Comparison of ENCODE assay signal across 16 cellular contexts in genomic region chr10:27696466-27696865, GRCh38. TPM values are rescaled to one million over a fixed set of nuclear protein-coding genes. Genes with fewer than 3 reads are reported as not detected.
DNase-seq lines count a peak whose midpoint lies in the region; ATAC-seq and TF ChIP-seq lines count a peak whose summit lies in the region.
"Had no signal": no experiment of that assay in that cellular context is flagged by ENCODE, and none has a peak within 500 bp of the region (broad histone marks: within the 10 kb centered on the region; RNA-seq: fewer than 3 reads in every experiment).

No MANE protein-coding gene starts in this region.

- TF ChIP-seq POLR2A in gastroesophageal sphincter (IDR thresholded peaks at IDR 0.05): no peak
- TF ChIP-seq POLR2A in sigmoid colon (IDR thresholded peaks at IDR 0.05): no peak

- H3K36me3 ChIP-seq in gastroesophageal sphincter (no peaks in the 10 kb centered on the region), sigmoid colon (no peaks in the 10 kb centered on the region)
- H3K36me3 ChIP-seq: BLaER1 had no signal

- 19 to 20% methylated on average over 2 to 3 of the region's 3 CpGs for WGBS in gastroesophageal sphincter (ENCODE audit: low coverage in 1 of 2), 2 donors
- 78 to 86% methylated on average over 3 of the region's 3 CpGs for WGBS in sigmoid colon, 2 donors

- TF ChIP-seq CTCF in AG10803 (conservative IDR thresholded peaks at IDR 0.05; ENCODE audit: low read length): no peak
- TF ChIP-seq CTCF in HFFc6 (IDR thresholded peaks at IDR 0.05): no peak
- TF ChIP-seq CTCF in gastroesophageal sphincter (IDR thresholded peaks at IDR 0.05): no peak
- TF ChIP-seq CTCF in sigmoid colon (IDR thresholded peaks at IDR 0.05): no peak
- TF ChIP-seq CTCF in GM10266 (IDR thresholded peaks at IDR 0.05; ENCODE audit: control insufficient read depth, insufficient read depth, low read depth, missing control alignments): no peak

- H3K4me3 ChIP-seq in AG10803 (ENCODE audit: low read length) (no peak overlapping the region), gastroesophageal sphincter (no peak overlapping the region), sigmoid colon (no peak overlapping the region)
- H3K4me3 ChIP-seq: BLaER1 had no signal

- ATAC-seq in gastroesophageal sphincter: peak; percentile 38
- ATAC-seq in HG03025 (IDR thresholded peaks at IDR 0.05; ENCODE audit: low FRiP score, unreplicated experiment): no peak
- ATAC-seq: HCT116 had no signal

- intact Hi-C loops in sigmoid colon (cut with DNase I): no loop called here
- intact Hi-C loops in activated CD4-positive, alpha-beta T cell treated with anti-CD3 and anti-CD28 coated beads, Interleukin-2, amount 10 ng/mL, durations not matched to agents 24 days and 14 days (cut with micrococcal nuclease): no loop called here

- peak overlapping the region; percentile 33 for H3K4me3 Mint-ChIP-seq in HFFc6
- H3K4me3 Mint-ChIP-seq in activated CD4-positive, alpha-beta T cell treated with anti-CD3 and anti-CD28 coated beads, Interleukin-2, amount 10 ng/mL, durations not matched to agents 24 days and 14 days: no peak overlapping the region
- H3K4me3 Mint-ChIP-seq: CD8-positive, alpha-beta memory T cell had no signal

- H3K4me1 ChIP-seq in gastroesophageal sphincter (peaks cover 0 to 69% (median 2%) of the 10 kb centered on the region in 3 donors), sigmoid colon (peaks cover 0 to 62% (median 53%) of the 10 kb centered on the region in 4 donors)
- H3K4me1 ChIP-seq: BLaER1, Caco-2 had no signal

- peaks cover 42% of the 10 kb centered on the region for H3K36me3 Mint-ChIP-seq in HFFc6 (ENCODE audit: low read depth)
- H3K36me3 Mint-ChIP-seq in activated CD4-positive, alpha-beta T cell treated with anti-CD3 and anti-CD28 coated beads, Interleukin-2, amount 10 ng/mL, durations not matched to agents 24 days and 14 days (ENCODE audit: low read depth): no peaks in the 10 kb centered on the region
- H3K36me3 Mint-ChIP-seq: CD8-positive, alpha-beta memory T cell had no signal

- peak; percentile 58 for DNase-seq in AG10803 (ENCODE audit: low read depth)
- no peak for DNase-seq in HFFc6
- DNase-seq in sigmoid colon: no peak
- no peak for DNase-seq in H4 (ENCODE audit: low spot score)
- DNase-seq in activated CD4-positive, alpha-beta T cell treated with anti-CD3 and anti-CD28 coated beads, Interleukin-2, amount 10 ng/mL, durations not matched to agents 24 days and 14 days: no peak
- DNase-seq in GM10266 (ENCODE audit: extremely low spot score): no peak
- DNase-seq: AML-193; Caco-2; CD8-positive, alpha-beta memory T cell; DMS53 had no signal

- H3K9me3 ChIP-seq in gastroesophageal sphincter (no peaks in the 10 kb centered on the region), sigmoid colon (no peaks in the 10 kb centered on the region)
- H3K9me3 ChIP-seq: BLaER1, Caco-2 had no signal

- no peak for TF ChIP-seq EP300 in gastroesophageal sphincter (IDR thresholded peaks at IDR 0.05)
- TF ChIP-seq EP300 in sigmoid colon (IDR thresholded peaks at IDR 0.05): no peak

- H3K27me3 Mint-ChIP-seq in HFFc6 (ENCODE audit: insufficient read depth): no peaks in the 10 kb centered on the region; the same call in 1 of the 2 replicates
- peaks cover 13% of the 10 kb centered on the region for H3K27me3 Mint-ChIP-seq in activated CD4-positive, alpha-beta T cell treated with anti-CD3 and anti-CD28 coated beads, Interleukin-2, amount 10 ng/mL, durations not matched to agents 24 days and 14 days

- H3K27ac ChIP-seq in gastroesophageal sphincter (peak overlapping the region; percentile 69 to 79 (median 76)), sigmoid colon (peak overlapping the region; percentile 25 to 76 (median 56))
- H3K27ac ChIP-seq: 22Rv1, BLaER1, KMS-11 had no signal

- H3K27me3 ChIP-seq in gastroesophageal sphincter: no peaks in the 10 kb centered on the region
- no peaks in the 10 kb centered on the region for H3K27me3 ChIP-seq in sigmoid colon
- H3K27me3 ChIP-seq: BLaER1 had no signal

- peaks cover 79% of the 10 kb centered on the region for H3K4me1 Mint-ChIP-seq in HFFc6 (ENCODE audit: low read depth)
- H3K4me1 Mint-ChIP-seq in activated CD4-positive, alpha-beta T cell treated with anti-CD3 and anti-CD28 coated beads, Interleukin-2, amount 10 ng/mL, durations not matched to agents 24 days and 14 days: no peaks in the 10 kb centered on the region
- H3K4me1 Mint-ChIP-seq: CD8-positive, alpha-beta memory T cell had no signal

- H3K9me3 Mint-ChIP-seq in HFFc6: no peaks in the 10 kb centered on the region
- no peaks in the 10 kb centered on the region for H3K9me3 Mint-ChIP-seq in activated CD4-positive, alpha-beta T cell treated with anti-CD3 and anti-CD28 coated beads, Interleukin-2, amount 10 ng/mL, durations not matched to agents 24 days and 14 days
- H3K9me3 Mint-ChIP-seq: CD8-positive, alpha-beta memory T cell had no signal

- peak overlapping the region; percentile 34; the same call in 1 of the 2 replicates for H3K27ac Mint-ChIP-seq in HFFc6
- H3K27ac Mint-ChIP-seq in activated CD4-positive, alpha-beta T cell treated with anti-CD3 and anti-CD28 coated beads, Interleukin-2, amount 10 ng/mL, durations not matched to agents 24 days and 14 days: no peak overlapping the region
- H3K27ac Mint-ChIP-seq: CD8-positive, alpha-beta memory T cell had no signal

RNA-seq across cellular contexts. Expression of gene MKX, which starts 49.2 kb away (rescaled TPM):
- total RNA-seq in HFFc6 (2021; fragmentation: NEBNext Ultra II Directional; extraction: Animal tissue kit (Norgen Biotek cat#: 25700)): 10 to 100 TPM; 36.6 to 99.7 (median 40.6) TPM
- total RNA-seq in gastroesophageal sphincter: 10 to 100 TPM in 3 of 4 donors, 1 to 10 TPM in 1; 2.3 to 39.5 (median 26.5) TPM
- total RNA-seq in sigmoid colon: 10 to 100 TPM; 11.0 to 34.9 (median 12.8) TPM
- 1 to 10 TPM in 1 of 3 donors, under 1 TPM in 1, not detected in 1; 0.28 to 1.2 TPM for polyA plus RNA-seq in sigmoid colon
- not detected in 2 replicates for total RNA-seq in H4 (2014; rRNA removed; shearing (Covaris generic))
- not detected in 2 replicates for total RNA-seq in activated CD4-positive, alpha-beta T cell treated with anti-CD3 and anti-CD28 coated beads, Interleukin-2, amount 10 ng/mL, durations not matched to agents 24 days and 14 days
- polyA plus RNA-seq: CD8-positive, alpha-beta memory T cell had no signal
